ENCODE assay signal across 24 cellular contexts in the genomic region with DNA sequence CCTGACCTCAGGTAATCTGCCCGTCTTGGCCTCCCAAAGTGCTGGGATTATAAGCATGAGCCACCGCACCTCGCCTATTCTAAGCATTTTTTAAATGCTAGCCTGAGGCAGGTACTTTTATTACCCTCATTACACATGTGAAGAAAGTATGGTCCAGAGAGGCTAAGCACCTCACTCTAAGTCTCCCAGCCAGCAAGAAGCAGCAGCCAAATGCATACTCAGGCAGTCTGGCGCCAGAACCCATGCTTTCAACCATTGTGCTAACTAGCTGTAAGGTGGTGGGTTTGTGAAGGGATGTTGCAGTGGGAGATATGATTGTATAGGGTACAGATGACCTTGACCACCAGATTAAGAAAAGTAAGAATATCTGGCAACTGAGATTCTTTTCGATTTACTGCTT. TPM values are rescaled to one million over a fixed set of nuclear protein-coding genes. Genes with fewer than 3 reads are reported as not detected.
A peak's percentile ranks its signal among the peaks of the same experiment; 100 is the strongest.
DNase-seq lines count a peak whose midpoint lies in the region; ATAC-seq and TF ChIP-seq lines count a peak whose summit lies in the region.
"Had no signal": no experiment of that assay in that cellular context is flagged by ENCODE, and none has a peak within 500 bp of the region (broad histone marks: within the 10 kb centered on the region; RNA-seq: fewer than 3 reads in every experiment).

No MANE protein-coding gene starts in this region.

- H3K36me3 Mint-ChIP-seq in CD4-positive, alpha-beta T cell (ENCODE audit: low read depth) = peaks cover 24% of the 10 kb centered on the region
- H3K36me3 Mint-ChIP-seq in activated B cell treated with CpG ODN at 0.5 μM for 24 hours (ENCODE audit: low read depth) = peaks cover 65% of the 10 kb centered on the region
- H3K36me3 Mint-ChIP-seq in naive B cell = peaks cover 0 to 7% of the 10 kb centered on the region in 2 donors

- no peaks in the 10 kb centered on the region for H3K27me3 Mint-ChIP-seq in CD4-positive, alpha-beta T cell
- H3K27me3 Mint-ChIP-seq in activated B cell treated with CpG ODN at 0.5 μM for 24 hours = no peaks in the 10 kb centered on the region
- H3K27me3 Mint-ChIP-seq in naive B cell = no peaks in the 10 kb centered on the region

- H3K4me1 Mint-ChIP-seq in CD4-positive, alpha-beta T cell (ENCODE audit: low read depth) = peaks cover 96% of the 10 kb centered on the region
- H3K4me1 Mint-ChIP-seq in activated B cell treated with CpG ODN at 0.5 μM for 24 hours = peaks cover 88% of the 10 kb centered on the region
- peaks cover 64 to 85% (median 76%) of the 10 kb centered on the region in 3 donors for H3K4me1 Mint-ChIP-seq in naive B cell
- H3K4me1 Mint-ChIP-seq: neural crest cell had no signal

- peak overlapping the region; percentile 91 for H3K27ac Mint-ChIP-seq in CD4-positive, alpha-beta T cell
- H3K27ac Mint-ChIP-seq in activated B cell treated with CpG ODN at 0.5 μM for 24 hours (peak overlapping the region; percentile 50), naive B cell (peak overlapping the region; percentile 3 to 72 (median 50))

- no peak for ATAC-seq in CD4-positive, alpha-beta T cell (ENCODE audit: poor library complexity)
- ATAC-seq in activated B cell treated with CpG ODN at 0.5 μM for 24 hours (ENCODE audit: low read depth) (no peak), naive B cell (ENCODE audit: low read depth in 2 of 2) (peak; percentile 14 to 18), HG02588 (IDR thresholded peaks at IDR 0.05; ENCODE audit: unreplicated experiment) (no peak)
- ATAC-seq: HCT116, sciatic nerve, SK-N-SH treated with all-trans-retinoic acid at 6 μM for 48 hours had no signal

- DNase-seq in CD4-positive, alpha-beta T cell = no peak
- no peak for DNase-seq in activated B cell treated with CpG ODN at 0.5 μM for 24 hours
- no peak for DNase-seq in naive B cell
- no peak for DNase-seq in NCI-H146 (lab: John Stamatoyannopoulos, UW)
- DNase-seq in GM13976 (ENCODE audit: low spot score) = no peak
- DNase-seq: activated CD8-positive, alpha-beta memory T cell treated with anti-CD3 and anti-CD28 coated beads, Interleukin-2, amount 50 U/mL, for 4 hours; activated gamma-delta T cell; anterior cingulate cortex; DMS79 treated with DMSO at 0.1 percent for 48 hours; hypothalamus; IMR-90; NCI-H446 treated with DMSO at 0.1 percent for 48 hours; posterior cingulate gyrus; stimulated activated CD4-positive, alpha-beta T cell treated with anti-CD3 and anti-CD28 coated beads, Interleukin-4, amount 100 ng/mL, for 4 hours; stomach; tibial artery had no signal

- CTCF ChIA-PET in CD4-positive, alpha-beta T cell (lab: Charles Lee) = interaction anchor here (1.0 to 3.2 kb wide), 4 partner anchors 10 to 102 kb away, joined by 3 to 24 read pairs (median 6); no protein-coding TSS in a partner anchor
- CTCF ChIA-PET in activated B cell treated with CpG ODN at 0.5 μM for 24 hours (lab: Charles Lee) = interaction anchor here (1.2 to 1.4 kb wide), 2 partner anchors 29 to 106 kb away, joined by 3 read pairs; no protein-coding TSS in a partner anchor

- H3K27me3 ChIP-seq in CD4-positive, alpha-beta T cell (ENCODE audit: control insufficient read depth, insufficient read depth, low read length) = no peaks in the 10 kb centered on the region
- H3K27me3 ChIP-seq: cardiac muscle cell, stomach, tibial artery had no signal

- in situ Hi-C loops in GM13976 (cut with MboI; ENCODE audit: low sequenced_read_pairs, unreplicated experiment) = no loop called here

- H3K27ac ChIP-seq in C4-2B = peak overlapping the region; percentile 99
- peak overlapping the region; percentile 68 for H3K27ac ChIP-seq in CD4-positive, alpha-beta T cell (ENCODE audit: low read depth, low read length)
- H3K27ac ChIP-seq: cardiac muscle cell, stomach, tibial artery had no signal

- intact Hi-C loops in CD4-positive, alpha-beta T cell (cut with DNase I, micrococcal nuclease) = loop anchor here in 1 of 2 experiments (1.0 kb wide), 1 partner anchor 11 kb away; no protein-coding TSS in a partner anchor
- intact Hi-C loops in activated B cell treated with CpG ODN at 0.5 μM for 24 hours (cut with micrococcal nuclease) = loop anchor here (2.0 kb wide), 1 partner anchor 13 kb away; no protein-coding TSS in a partner anchor

- TF ChIP-seq CTCF in C4-2B (conservative IDR thresholded peaks at IDR 0.05) = no peak
- no peak for TF ChIP-seq CTCF in CD4-positive, alpha-beta T cell (IDR thresholded peaks at IDR 0.05)
- no peak for TF ChIP-seq CTCF in activated B cell treated with CpG ODN at 0.5 μM for 24 hours (IDR thresholded peaks at IDR 0.05)
- TF ChIP-seq CTCF in GM13976 (IDR thresholded peaks at IDR 0.05; ENCODE audit: borderline replicate concordance, control extremely low read depth, extremely low read depth, insufficient read depth, missing control alignments) = no peak

- POLR2A ChIA-PET in CD4-positive, alpha-beta T cell (lab: Charles Lee) = interaction anchor here (0.6 to 20.8 kb wide), 10 partner anchors 8 to 336 kb away, joined by 3 to 1043 read pairs (median 4); partner anchors contain the start of gene RIPOR2
- POLR2A ChIA-PET in activated B cell treated with CpG ODN at 0.5 μM for 24 hours (lab: Charles Lee) = interaction anchor here (1.5 to 1.9 kb wide), 3 partner anchors 10 to 29 kb away, joined by 4 to 7 read pairs (median 5); partner anchors contain the start of gene RIPOR2

- peak overlapping the region; percentile 21 for H3K4me3 Mint-ChIP-seq in CD4-positive, alpha-beta T cell
- peak overlapping the region; percentile 32 for H3K4me3 Mint-ChIP-seq in activated B cell treated with CpG ODN at 0.5 μM for 24 hours
- peak overlapping the region in 6 of 8 donors; percentile 0 to 69 (median 38) for H3K4me3 Mint-ChIP-seq in naive B cell
- H3K4me3 Mint-ChIP-seq: neural crest cell; T-helper 2 cell treated with Interferon-gamma antibody and Interleukin-4, amounts not matched to agents 5 μg/mL and 100 μg/mL, for 36 hours had no signal

- no peaks in the 10 kb centered on the region for H3K9me3 ChIP-seq in CD4-positive, alpha-beta T cell (ENCODE audit: control insufficient read depth, low read length)
- H3K9me3 ChIP-seq: tibial artery had no signal

- H3K9me3 Mint-ChIP-seq in CD4-positive, alpha-beta T cell = peaks cover 2% of the 10 kb centered on the region
- H3K9me3 Mint-ChIP-seq in activated B cell treated with CpG ODN at 0.5 μM for 24 hours (peaks cover 7% of the 10 kb centered on the region), naive B cell (peaks cover 0 to 7% (median 4%) of the 10 kb centered on the region in 7 donors)

RNA-seq across cellular contexts. Expression of gene RIPOR2, which starts 26.1 kb away (rescaled TPM):
- 100 to 1,000 TPM; 123 to 129 TPM for total RNA-seq in CD4-positive, alpha-beta T cell
- 260 and 302 TPM in 2 replicates for total RNA-seq in activated B cell treated with CpG ODN at 0.5 μM for 24 hours
- 100 to 1,000 TPM; 464 to 666 (median 484) TPM for polyA plus RNA-seq in naive B cell (ENCODE audit: low read depth in 6 of 6)

Comparison
In these comparisons a context has a peak if more than half of its experiments do, and no peak if none do; other contexts are left out.
1. ATAC-seq: peak in naive B cell (2 of 2); none in CD4-positive, alpha-beta T cell (single experiment), activated B cell treated with CpG ODN at 0.5 μM for 24 hours (single experiment) and HG02588 (single experiment).
2. Peak in every context shown above with its lines, with median percentiles within 50 percentile points of each other: H3K27ac Mint-ChIP-seq and H3K4me3 Mint-ChIP-seq.